ENCODE assay signal across 2 cellular contexts in the genomic region with DNA sequence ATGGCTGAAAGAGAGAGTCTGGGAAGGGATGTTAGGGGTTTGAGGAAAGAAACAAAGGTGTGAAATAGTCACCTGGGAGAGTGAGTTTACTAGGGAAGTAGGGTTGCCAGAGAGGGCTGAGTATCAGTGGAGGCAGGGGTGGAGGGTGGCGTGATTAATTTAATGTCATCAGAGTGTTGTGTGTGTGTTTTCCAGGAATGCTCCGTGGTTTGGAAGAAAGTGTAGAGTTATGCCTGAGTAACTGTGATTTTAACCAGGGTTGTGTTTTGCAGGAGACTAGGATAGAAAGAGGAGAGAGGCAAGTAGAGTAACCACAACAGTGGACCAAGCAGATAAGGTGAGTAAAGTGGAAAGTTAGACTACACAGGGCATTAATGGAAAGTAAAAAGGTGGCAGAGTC.
TF ChIP-seq lines count a peak whose summit lies in the region.

No MANE protein-coding gene starts in this region.

TF ChIP-seq in IMR-90, 13 proteins besides CTCF, POLR2A, EP300 and RAD21:
- TF ChIP-seq RCOR1 (IDR thresholded peaks at IDR 0.05; ENCODE audit: insufficient replicate concordance, low read length), result no peak
- TF ChIP-seq RFX5 (IDR thresholded peaks at IDR 0.05; ENCODE audit: low read depth, low read length), result no peak
- TF ChIP-seq MAFK (IDR thresholded peaks at IDR 0.05; ENCODE audit: low read depth, low read length), result no peak
- no peak for TF ChIP-seq SMC3 (IDR thresholded peaks at IDR 0.05; ENCODE audit: low read depth, low read length)
- TF ChIP-seq, protein P1, sequence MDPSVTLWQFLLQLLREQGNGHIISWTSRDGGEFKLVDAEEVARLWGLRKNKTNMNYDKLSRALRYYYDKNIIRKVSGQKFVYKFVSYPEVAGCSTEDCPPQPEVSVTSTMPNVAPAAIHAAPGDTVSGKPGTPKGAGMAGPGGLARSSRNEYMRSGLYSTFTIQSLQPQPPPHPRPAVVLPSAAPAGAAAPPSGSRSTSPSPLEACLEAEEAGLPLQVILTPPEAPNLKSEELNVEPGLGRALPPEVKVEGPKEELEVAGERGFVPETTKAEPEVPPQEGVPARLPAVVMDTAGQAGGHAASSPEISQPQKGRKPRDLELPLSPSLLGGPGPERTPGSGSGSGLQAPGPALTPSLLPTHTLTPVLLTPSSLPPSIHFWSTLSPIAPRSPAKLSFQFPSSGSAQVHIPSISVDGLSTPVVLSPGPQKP (IDR thresholded peaks at IDR 0.05; ENCODE audit: borderline replicate concordance, low read depth, low read length), result no peak
- TF ChIP-seq FOS (IDR thresholded peaks at IDR 0.05; ENCODE audit: low read depth, low read length), result no peak
- TF ChIP-seq CHD1 (IDR thresholded peaks at IDR 0.05; ENCODE audit: low read depth, low read length), result no peak
- no peak for TF ChIP-seq MAZ (IDR thresholded peaks at IDR 0.05; ENCODE audit: borderline replicate concordance, low read depth, low read length)
- TF ChIP-seq NFE2L2 (IDR thresholded peaks at IDR 0.05; ENCODE audit: low read depth, low read length), result no peak
- TF ChIP-seq CEBPB (IDR thresholded peaks at IDR 0.05; ENCODE audit: low read depth, low read length), result no peak
- no peak for TF ChIP-seq BHLHE40 (IDR thresholded peaks at IDR 0.05; ENCODE audit: low read depth, low read length)
- TF ChIP-seq MXI1 (IDR thresholded peaks at IDR 0.05; ENCODE audit: borderline replicate concordance, low read depth, low read length), result no peak
- TF ChIP-seq, protein P2, sequence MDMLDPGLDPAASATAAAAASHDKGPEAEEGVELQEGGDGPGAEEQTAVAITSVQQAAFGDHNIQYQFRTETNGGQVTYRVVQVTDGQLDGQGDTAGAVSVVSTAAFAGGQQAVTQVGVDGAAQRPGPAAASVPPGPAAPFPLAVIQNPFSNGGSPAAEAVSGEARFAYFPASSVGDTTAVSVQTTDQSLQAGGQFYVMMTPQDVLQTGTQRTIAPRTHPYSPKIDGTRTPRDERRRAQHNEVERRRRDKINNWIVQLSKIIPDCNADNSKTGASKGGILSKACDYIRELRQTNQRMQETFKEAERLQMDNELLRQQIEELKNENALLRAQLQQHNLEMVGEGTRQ (IDR thresholded peaks at IDR 0.05; ENCODE audit: low read depth, low read length), result no peak
TF ChIP-seq in IMR-90: peak in this region for 0.

TF ChIP-seq in H1, 55 proteins besides CTCF, POLR2A, EP300 and RAD21:
- TF ChIP-seq MAFK (IDR thresholded peaks at IDR 0.05; ENCODE audit: low read depth, low read length), result no peak
- TF ChIP-seq SIX5 (IDR thresholded peaks at IDR 0.05; ENCODE audit: low read depth, low read length), result no peak
- TF ChIP-seq BACH1 (IDR thresholded peaks at IDR 0.05; ENCODE audit: low read length), result no peak
- TF ChIP-seq FOSL1 (IDR thresholded peaks at IDR 0.05; ENCODE audit: insufficient read depth, low read depth, low read length), result no peak
- TF ChIP-seq POU5F1 (IDR thresholded peaks at IDR 0.05; ENCODE audit: low read depth, low read length), result no peak
- TF ChIP-seq CREB1 (IDR thresholded peaks at IDR 0.05), result no peak
- no peak for TF ChIP-seq SP2 (IDR thresholded peaks at IDR 0.05; ENCODE audit: low read length)
- TF ChIP-seq CTBP2 (IDR thresholded peaks at IDR 0.05; ENCODE audit: borderline replicate concordance, insufficient read depth, insufficient read length, low read length), result no peak
- no peak for TF ChIP-seq ASH2L (IDR thresholded peaks at IDR 0.05; ENCODE audit: low read length)
- no peak for TF ChIP-seq GTF2F1 (IDR thresholded peaks at IDR 0.05; ENCODE audit: borderline replicate concordance, low read depth, low read length)
- no peak for TF ChIP-seq KDM4A (IDR thresholded peaks at IDR 0.05; ENCODE audit: low read depth, low read length, severe bottlenecking)
- no peak for TF ChIP-seq TAF7 (optimal IDR thresholded peaks at IDR 0.05; ENCODE audit: borderline replicate concordance, low read depth, low read length)
- TF ChIP-seq EZH2 (IDR thresholded peaks at IDR 0.05; ENCODE audit: low read depth, low read length, severe bottlenecking), result no peak
- TF ChIP-seq SIRT6 (IDR thresholded peaks at IDR 0.05; ENCODE audit: low read length), result no peak
- no peak for TF ChIP-seq KDM5A (IDR thresholded peaks at IDR 0.05; ENCODE audit: low read length)
- no peak for TF ChIP-seq TEAD4 (IDR thresholded peaks at IDR 0.05; ENCODE audit: low read depth, low read length)
- TF ChIP-seq SRF (IDR thresholded peaks at IDR 0.05; ENCODE audit: low read depth, low read length), result no peak
